ENCODE assay signal across 21 cellular contexts in the genomic region with DNA sequence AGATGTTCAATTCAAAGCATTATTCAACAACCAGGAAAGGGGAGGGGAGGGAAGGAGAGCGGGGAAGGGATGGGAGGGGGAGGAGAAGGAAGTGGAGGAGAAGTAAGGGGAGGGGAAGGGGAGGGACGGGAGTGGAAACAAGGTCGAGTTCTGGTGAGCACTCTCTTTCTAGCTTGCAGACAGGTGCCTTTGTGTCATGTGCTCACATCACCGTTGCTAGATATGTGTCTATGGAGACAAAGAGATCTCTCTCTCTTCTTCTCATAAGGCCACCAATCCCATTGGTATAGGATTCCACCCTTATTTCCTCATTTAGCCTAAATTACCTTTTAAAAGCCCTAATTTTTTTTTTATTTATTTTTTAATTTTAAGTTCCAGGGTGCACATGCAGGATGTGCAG.
"Had no signal": no experiment of that assay in that cellular context is flagged by ENCODE, and none has a peak within 500 bp of the region (broad histone marks: within the 10 kb centered on the region; RNA-seq: fewer than 3 reads in every experiment).

No MANE protein-coding gene starts in this region.

- H3K27ac ChIP-seq: breast epithelium, gastrocnemius medialis, heart right ventricle, neutrophil, transverse colon had no signal

- H3K4me3 ChIP-seq: breast epithelium, gastrocnemius medialis, heart right ventricle, lung, transverse colon had no signal

- H3K9me3 ChIP-seq: gastrocnemius medialis, neutrophil, transverse colon had no signal

- H3K27ac Mint-ChIP-seq: activated CD4-positive, alpha-beta T cell treated with anti-CD3 and anti-CD28 coated beads, Interleukin-2, amount 10 ng/mL, durations not matched to agents 24 days and 14 days; activated CD8-positive, alpha-beta T cell treated with anti-CD3 and anti-CD28 coated beads, Interleukin-2, amount 10 ng/mL, durations not matched to agents 7 days and 5 days; activated naive CD8-positive, alpha-beta T cell treated with anti-CD3 and anti-CD28 coated beads, Interleukin-2, amount 10 ng/mL, durations not matched to agents 7 days and 5 days; effector memory CD8-positive, alpha-beta T cell; naive thymus-derived CD8-positive, alpha-beta T cell had no signal

- H3K4me1 Mint-ChIP-seq: activated CD4-positive, alpha-beta T cell treated with anti-CD3 and anti-CD28 coated beads, Interleukin-2, amount 10 ng/mL, durations not matched to agents 24 days and 14 days; activated naive CD8-positive, alpha-beta T cell treated with anti-CD3 and anti-CD28 coated beads, Interleukin-2, amount 10 ng/mL, durations not matched to agents 7 days and 5 days; naive thymus-derived CD8-positive, alpha-beta T cell had no signal

- H3K27me3 Mint-ChIP-seq: activated CD4-positive, alpha-beta T cell treated with anti-CD3 and anti-CD28 coated beads, Interleukin-2, amount 10 ng/mL, durations not matched to agents 24 days and 14 days; activated naive CD8-positive, alpha-beta T cell treated with anti-CD3 and anti-CD28 coated beads, Interleukin-2, amount 10 ng/mL, durations not matched to agents 7 days and 5 days; effector memory CD8-positive, alpha-beta T cell; naive thymus-derived CD8-positive, alpha-beta T cell had no signal

- DNase-seq: activated CD4-positive, alpha-beta T cell treated with anti-CD3 and anti-CD28 coated beads, Interleukin-2, amount 10 ng/mL, durations not matched to agents 24 days and 14 days; activated CD4-positive, CD25-positive, alpha-beta regulatory T cell; activated CD8-positive, alpha-beta memory T cell treated with anti-CD3 and anti-CD28 coated beads, Interleukin-2, amount 50 U/mL, for 4 hours; activated CD8-positive, alpha-beta T cell treated with anti-CD3 and anti-CD28 coated beads, Interleukin-2, amount 10 ng/mL, durations not matched to agents 7 days and 5 days; activated gamma-delta T cell; activated naive CD8-positive, alpha-beta T cell treated with anti-CD3 and anti-CD28 coated beads, Interleukin-2, amount 10 ng/mL, durations not matched to agents 7 days and 5 days; activated T-cell treated with anti-CD3 and anti-CD28 coated beads, Interleukin-2, amount 50 U/mL, for 48 hours; aorta; dermis blood vessel endothelial cell; effector memory CD8-positive, alpha-beta T cell; gastrocnemius medialis; heart right ventricle; left colon; naive thymus-derived CD8-positive, alpha-beta T cell; stimulated activated CD4-positive, alpha-beta T cell treated with anti-CD3 and anti-CD28 coated beads, Interleukin-2, amount 100 ng/mL, for 48 hours; stimulated activated naive CD4-positive, alpha-beta T cell treated with Interleukin-2 at 50 U/mL for 16 hours; substantia nigra; transverse colon had no signal

- H3K27me3 ChIP-seq: breast epithelium, gastrocnemius medialis, heart right ventricle, neutrophil, transverse colon had no signal

- H3K36me3 ChIP-seq: breast epithelium, gastrocnemius medialis, heart right ventricle, neutrophil, transverse colon had no signal

- H3K4me3 Mint-ChIP-seq: activated CD4-positive, alpha-beta T cell treated with anti-CD3 and anti-CD28 coated beads, Interleukin-2, amount 10 ng/mL, durations not matched to agents 24 days and 14 days; activated CD8-positive, alpha-beta T cell treated with anti-CD3 and anti-CD28 coated beads, Interleukin-2, amount 10 ng/mL, durations not matched to agents 7 days and 5 days; activated naive CD8-positive, alpha-beta T cell treated with anti-CD3 and anti-CD28 coated beads, Interleukin-2, amount 10 ng/mL, durations not matched to agents 7 days and 5 days; effector memory CD8-positive, alpha-beta T cell; naive thymus-derived CD8-positive, alpha-beta T cell had no signal

- ATAC-seq: activated CD8-positive, alpha-beta T cell treated with anti-CD3 and anti-CD28 coated beads, Interleukin-2, amount 10 ng/mL, durations not matched to agents 7 days and 5 days; effector memory CD8-positive, alpha-beta T cell; gastrocnemius medialis; heart right ventricle; left colon; naive thymus-derived CD8-positive, alpha-beta T cell had no signal

- H3K4me1 ChIP-seq: breast epithelium, gastrocnemius medialis, heart right ventricle, transverse colon had no signal

- H3K36me3 Mint-ChIP-seq: activated naive CD8-positive, alpha-beta T cell treated with anti-CD3 and anti-CD28 coated beads, Interleukin-2, amount 10 ng/mL, durations not matched to agents 7 days and 5 days had no signal

- H3K9me3 Mint-ChIP-seq: activated CD4-positive, alpha-beta T cell treated with anti-CD3 and anti-CD28 coated beads, Interleukin-2, amount 10 ng/mL, durations not matched to agents 24 days and 14 days; activated naive CD8-positive, alpha-beta T cell treated with anti-CD3 and anti-CD28 coated beads, Interleukin-2, amount 10 ng/mL, durations not matched to agents 7 days and 5 days had no signal
